28 cellular contexts compared by ENCODE assay signal in the genomic region with DNA sequence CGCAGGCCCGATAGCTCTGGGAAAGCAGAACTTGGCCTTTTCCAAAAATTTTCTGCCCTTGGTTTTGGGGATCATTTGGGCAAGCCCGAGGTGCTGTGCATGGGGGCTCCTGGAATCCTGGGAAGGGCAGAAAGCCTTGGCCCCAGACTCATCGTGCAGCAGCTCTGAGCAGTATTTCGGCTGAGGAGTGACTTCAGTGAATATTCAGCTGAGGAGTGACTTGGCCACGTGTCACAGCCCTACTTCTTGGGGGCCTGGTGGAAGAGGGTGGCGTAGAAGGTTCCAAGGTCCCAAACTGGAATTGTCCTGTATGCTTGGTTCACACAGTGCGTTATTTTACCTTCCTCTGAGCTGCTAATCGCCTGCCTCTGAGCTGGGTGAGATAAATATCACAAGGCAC. TPM values are rescaled to one million over a fixed set of nuclear protein-coding genes. Genes with fewer than 3 reads are reported as not detected.
DNase-seq lines count a peak whose midpoint lies in the region; ATAC-seq, FAIRE-seq and TF ChIP-seq lines count a peak whose summit lies in the region.
"Had no signal": no experiment of that assay in that cellular context is flagged by ENCODE, and none has a peak within 500 bp of the region (broad histone marks: within the 10 kb centered on the region; RNA-seq: fewer than 3 reads in every experiment).

No MANE protein-coding gene starts in this region.

- H3K9me3 ChIP-seq in HepG2 (ENCODE audit: low read length) (no peaks in the 10 kb centered on the region), right lobe of liver (no peaks in the 10 kb centered on the region), iPS-20b (ENCODE audit: insufficient read depth, low read depth, low read length) (no peaks in the 10 kb centered on the region)
- H3K9me3 ChIP-seq: A549, tibial nerve had no signal

- no peaks in the 10 kb centered on the region for H3K36me3 Mint-ChIP-seq in osteocyte (ENCODE audit: unreplicated experiment)
- no peaks in the 10 kb centered on the region for H3K36me3 Mint-ChIP-seq in HFFc6 (ENCODE audit: low read depth)
- H3K36me3 Mint-ChIP-seq: activated naive CD4-positive, alpha-beta T cell treated with anti-CD3 and anti-CD28 coated beads, Interleukin-2, amount 50 U/mL, for 24 hours had no signal

- H3K4me3 Mint-ChIP-seq in osteocyte (ENCODE audit: unreplicated experiment) (peak overlapping the region; percentile 5), HFFc6 (no peak overlapping the region)
- H3K4me3 Mint-ChIP-seq: activated CD8-positive, alpha-beta T cell treated with anti-CD3 and anti-CD28 coated beads for 36 hours had no signal

- no peaks in the 10 kb centered on the region for H3K9me3 Mint-ChIP-seq in osteocyte (ENCODE audit: unreplicated experiment)
- no peaks in the 10 kb centered on the region for H3K9me3 Mint-ChIP-seq in HFFc6
- H3K9me3 Mint-ChIP-seq: activated B cell treated with CpG ODN at 0.5 μM for 24 hours; activated CD8-positive, alpha-beta T cell treated with anti-CD3 and anti-CD28 coated beads for 36 hours; activated naive CD4-positive, alpha-beta T cell treated with anti-CD3 and anti-CD28 coated beads, Interleukin-2, amount 50 U/mL, for 24 hours had no signal

- peaks cover 11 to 30% of the 10 kb centered on the region in 2 experiments; a peak in 4 of 5 replicates for H3K27me3 ChIP-seq in HepG2 (ENCODE audit: control insufficient read depth in 1 of 2, insufficient read depth in 2 of 2, low read length in 2 of 2)
- no peaks in the 10 kb centered on the region for H3K27me3 ChIP-seq in right lobe of liver
- H3K27me3 ChIP-seq in iPS-20b (ENCODE audit: insufficient read depth, low read length), result peaks cover 47% of the 10 kb centered on the region
- H3K27me3 ChIP-seq: SJSA1 had no signal

- H3K27ac ChIP-seq in HepG2 (ENCODE audit: extremely low read length, insufficient read depth, low read length) (no peak overlapping the region), right lobe of liver (peak overlapping the region in 1 of 3 donors; percentile 88), iPS-20b (ENCODE audit: low read length) (no peak overlapping the region)
- H3K27ac ChIP-seq: C4-2B, HL-60, SJSA1 had no signal

- no peak for TF ChIP-seq CTCF in HepG2 (CRISPR knock-in tag; IDR thresholded peaks at IDR 0.05)
- no peak for TF ChIP-seq CTCF in right lobe of liver (IDR thresholded peaks at IDR 0.05)
- no peak for TF ChIP-seq CTCF in osteocyte (IDR thresholded peaks at IDR 0.05)
- no peak for TF ChIP-seq CTCF in GM10248 (IDR thresholded peaks at IDR 0.05; ENCODE audit: control extremely low read depth, extremely low read depth, low read depth, missing control alignments)
- no peak for TF ChIP-seq CTCF in HFFc6 (IDR thresholded peaks at IDR 0.05)

- TF ChIP-seq POLR2A in HepG2 (IDR thresholded peaks at IDR 0.05; ENCODE audit: insufficient read depth in 1 of 2, low read depth in 2 of 2, low read length in 2 of 2) (no peak), right lobe of liver (IDR thresholded peaks at IDR 0.05) (no peak)

- H3K27me3 Mint-ChIP-seq in osteocyte (ENCODE audit: unreplicated experiment), result peaks cover 15% of the 10 kb centered on the region
- peaks cover 13% of the 10 kb centered on the region for H3K27me3 Mint-ChIP-seq in HFFc6 (ENCODE audit: insufficient read depth)

- TF ChIP-seq EP300 in HepG2 (IDR thresholded peaks at IDR 0.05; ENCODE audit: low read depth in 2 of 2, low read length in 2 of 2), result no peak
- TF ChIP-seq EP300 in HepG2 (CRISPR knock-in tag; IDR thresholded peaks at IDR 0.05; ENCODE audit: borderline replicate concordance), result no peak

- no peak for DNase-seq in HepG2 (ENCODE audit: low spot score)
- no peak for DNase-seq in right lobe of liver
- DNase-seq in osteocyte (ENCODE audit: extremely low spot score, unreplicated experiment), result no peak
- no peak for DNase-seq in GM10248 (ENCODE audit: extremely low spot score)
- no peak for DNase-seq in AG08395 (ENCODE audit: low spot score)
- no peak for DNase-seq in HFFc6
- DNase-seq: activated B cell treated with CpG ODN at 0.5 μM for 24 hours; activated CD8-positive, alpha-beta T cell treated with anti-CD3 and anti-CD28 coated beads for 36 hours; activated T-cell treated with anti-CD3 and anti-CD28 coated beads, Interleukin-2, amount 50 U/mL, for 48 hours; kidney; midbrain; NCI-H774; stimulated activated naive CD4-positive, alpha-beta T cell had no signal

- intact Hi-C loops in HepG2 (cut with micrococcal nuclease; ENCODE audit: unreplicated experiment) (loop anchor here (2.0 to 10.0 kb wide), 3 partner anchors 184 to 1168 kb away; no protein-coding TSS in a partner anchor), right lobe of liver (cut with DNase I) (loop anchor here in 1 of 2 donors (10.0 kb wide), 1 partner anchor 132 kb away; no protein-coding TSS in a partner anchor)

- TF ChIP-seq RAD21 in HepG2 (CRISPR knock-in tag; IDR thresholded peaks at IDR 0.05), result no peak

- H3K9ac ChIP-seq in HepG2 (ENCODE audit: insufficient read depth, low read depth, low read length), result no peak overlapping the region
- H3K9ac ChIP-seq in iPS-20b (ENCODE audit: low read depth, low read length), result no peak overlapping the region

- H3K27ac Mint-ChIP-seq in osteocyte (ENCODE audit: unreplicated experiment) (no peak overlapping the region), HFFc6 (no peak overlapping the region)
- H3K27ac Mint-ChIP-seq: activated B cell treated with CpG ODN at 0.5 μM for 24 hours; activated CD8-positive, alpha-beta T cell treated with anti-CD3 and anti-CD28 coated beads for 36 hours; activated naive CD4-positive, alpha-beta T cell treated with anti-CD3 and anti-CD28 coated beads, Interleukin-2, amount 50 U/mL, for 24 hours had no signal

- no peaks in the 10 kb centered on the region for H4K20me1 ChIP-seq in HepG2 (ENCODE audit: insufficient read depth, low read length)

- peak overlapping the region in 1 of 3 experiments; percentile 45; a peak in 1 of 6 replicates for H3K4me3 ChIP-seq in HepG2 (replicated peaks in 1 of 3; ENCODE audit: insufficient read depth in 1 of 3, low read depth in 2 of 3, low read length in 3 of 3)
- no peak overlapping the region for H3K4me3 ChIP-seq in right lobe of liver
- H3K4me3 ChIP-seq in iPS-20b (ENCODE audit: low read length), result peak overlapping the region; percentile 79
- H3K4me3 ChIP-seq: K562 had no signal

- BruUV-seq in HepG2 (replicated peaks; lab: Mats Ljungman, UMichigan), result no TSS peak

- POLR2A ChIA-PET in HepG2 (lab: Yijun Ruan, JAX), result no interaction called here
- POLR2A ChIA-PET in GM10248 (lab: Yijun Ruan, JAX), result no interaction called here

- in situ Hi-C loops in HepG2 (cut with HindIII; ENCODE audit: extremely low pct_ligation_motif_present, low pct_unique_long_range_greater_than_20kb), result no loop called here

- no peaks in the 10 kb centered on the region for H3K4me1 ChIP-seq in HepG2 (ENCODE audit: insufficient read depth, low read length)
- peaks cover 0 to 18% (median 3%) of the 10 kb centered on the region in 4 donors for H3K4me1 ChIP-seq in right lobe of liver
- H3K4me1 ChIP-seq in iPS-20b (ENCODE audit: insufficient read depth, low read length), result peaks cover 29% of the 10 kb centered on the region

- H3K36me3 ChIP-seq in HepG2 (replicated peaks in 1 of 2; ENCODE audit: control insufficient read depth in 1 of 2, insufficient read depth in 2 of 2, low read length in 2 of 2) (no peaks in the 10 kb centered on the region), right lobe of liver (no peaks in the 10 kb centered on the region), iPS-20b (ENCODE audit: insufficient read depth, low read depth, low read length) (peaks cover 4% of the 10 kb centered on the region; the same call in 1 of the 2 replicates)
- H3K36me3 ChIP-seq: tibial nerve had no signal

- CTCF ChIA-PET in HepG2 (lab: Yijun Ruan, JAX; ENCODE audit: low intra/inter-chr PET ratio, low total read pairs), result interaction anchor here (1.8 kb wide), 1 partner anchor 183 kb away, joined by 4 read pairs; no protein-coding TSS in a partner anchor
- CTCF ChIA-PET in GM10248 (lab: Yijun Ruan, JAX), result interaction anchor here (0.7 to 2.8 kb wide), 18 partner anchors 9 to 1956 kb away, joined by 3 to 24 read pairs (median 4); no protein-coding TSS in a partner anchor

- H3K79me2 ChIP-seq in HepG2 (ENCODE audit: insufficient read depth, low read length), result no peaks in the 10 kb centered on the region

- no peak overlapping the region for H2AFZ ChIP-seq in HepG2 (ENCODE audit: low read length)

- peak overlapping the region; percentile 81; the same call in 1 of the 2 replicates for H3K4me2 ChIP-seq in HepG2 (ENCODE audit: low read depth, low read length)

- 48% methylated on average over 9 of the region's 9 CpGs for WGBS in HepG2 (ENCODE audit: low lambda C conversion rate)
- WGBS in right lobe of liver (ENCODE audit: insufficient coverage, low coverage, low lambda C conversion rate, missing lambda C conversion rate), result 72% methylated on average over 5 of the region's 9 CpGs

- H3K4me1 Mint-ChIP-seq in osteocyte (ENCODE audit: unreplicated experiment) (peaks cover 11% of the 10 kb centered on the region), HFFc6 (ENCODE audit: low read depth) (no peaks in the 10 kb centered on the region)
- H3K4me1 Mint-ChIP-seq: activated naive CD4-positive, alpha-beta T cell treated with anti-CD3 and anti-CD28 coated beads, Interleukin-2, amount 50 U/mL, for 24 hours had no signal

- no peak for ATAC-seq in HepG2
- ATAC-seq in right lobe of liver, result no peak
- ATAC-seq in GM21381 (IDR thresholded peaks at IDR 0.05; ENCODE audit: unreplicated experiment), result no peak
- ATAC-seq: A549; activated CD8-positive, alpha-beta T cell treated with anti-CD3 and anti-CD28 coated beads for 36 hours; K562; right cardiac atrium had no signal

- no peak for FAIRE-seq in HepG2 (lab: Jason Lieb, UNC)
- FAIRE-seq: A549, astrocyte, endothelial cell of umbilical vein, G401.6, K562, kidney had no signal

RNA-seq across cellular contexts. Expression of a gene that starts 1.1 kb away (rescaled TPM):
- 0.02 TPM in 1 of 2 replicates, not detected in the other for total RNA-seq in HepG2 (2016; rRNA removed; fragmentation: Illumina TruSeq; extraction: Trizol)
- not detected in 2 replicates for total RNA-seq in HepG2 (2016; cell fraction: cytosol; rRNA removed; fragmentation: Illumina TruSeq; extraction: Trizol; ENCODE audit: low read depth)
- not detected in 2 replicates for total RNA-seq in HepG2 (2016; cell fraction: insoluble cytoplasmic fraction; rRNA removed; fragmentation: Illumina TruSeq; extraction: Trizol)
- 0.03 TPM in 1 of 2 replicates, not detected in the other for total RNA-seq in HepG2 (2016; cell fraction: membrane; rRNA removed; fragmentation: Illumina TruSeq; extraction: Trizol)
- total RNA-seq in HepG2 (2016; cell fraction: nucleus; rRNA removed; fragmentation: Illumina TruSeq; extraction: Trizol), result 0.09 TPM in 1 of 2 replicates, not detected in the other
- 0.03 and 0.05 TPM in 2 replicates for polyA plus RNA-seq in HepG2 (2011; rRNA removed)
- polyA plus RNA-seq in HepG2 (2011; cell fraction: cytosol; rRNA removed), result 0.01 TPM in 1 of 2 replicates, not detected in the other
- not detected in 2 replicates for polyA plus RNA-seq in HepG2 (2011; cell fraction: nucleus; rRNA removed)
- 0.09 TPM in 1 of 2 replicates, not detected in the other for polyA plus RNA-seq in HepG2 (2012)
- not detected in 2 replicates for polyA plus RNA-seq in HepG2 (2016; cell fraction: cytosol; fragmentation: Illumina TruSeq; extraction: Trizol; ENCODE audit: low read depth)
- polyA plus RNA-seq in HepG2 (2016; cell fraction: insoluble cytoplasmic fraction; fragmentation: Illumina TruSeq; extraction: Trizol; ENCODE audit: low read depth), result not detected in 2 replicates
- polyA plus RNA-seq in HepG2 (2016; cell fraction: membrane; fragmentation: Illumina TruSeq; extraction: Trizol; ENCODE audit: low read depth), result not detected in 2 replicates
- not detected in 2 replicates for polyA plus RNA-seq in HepG2 (2016; cell fraction: nucleus; fragmentation: Illumina TruSeq; extraction: Trizol; ENCODE audit: insufficient read depth, low read depth)
- polyA minus RNA-seq in HepG2 (2011; rRNA and poly(A)+ RNA removed; ENCODE audit: low replicate concordance), result 16.1 TPM in 1 of 2 replicates, not detected in the other
- 0.18 TPM in 1 of 2 replicates, not detected in the other for polyA minus RNA-seq in HepG2 (2011; cell fraction: cytosol; rRNA and poly(A)+ RNA removed)
- polyA minus RNA-seq in HepG2 (2011; cell fraction: nucleus; rRNA and poly(A)+ RNA removed), result 0.12 TPM in 1 of 2 replicates, not detected in the other
- 1 to 10 TPM; 1.4 to 9.3 (median 4.9) TPM for total RNA-seq in right lobe of liver
- 0.68 and 0.86 TPM in 2 replicates for total RNA-seq in osteocyte
- total RNA-seq in HFFc6 (2021; fragmentation: NEBNext Ultra II Directional; extraction: Animal tissue kit (Norgen Biotek cat#: 25700)), result under 1 TPM in 3 of 6 experiments, not detected in 3; 0.05 to 0.07 (median 0.05) TPM
- total RNA-seq: activated B cell treated with CpG ODN at 0.5 μM for 24 hours; activated CD8-positive, alpha-beta T cell treated with anti-CD3 and anti-CD28 coated beads for 36 hours; OCI-LY7; T-helper 2 cell treated with Interferon-gamma antibody and Interleukin-4, amounts not matched to agents 100 ng/mL and 5 ng/mL, for 36 hours had no signal
